In the genomic region with DNA sequence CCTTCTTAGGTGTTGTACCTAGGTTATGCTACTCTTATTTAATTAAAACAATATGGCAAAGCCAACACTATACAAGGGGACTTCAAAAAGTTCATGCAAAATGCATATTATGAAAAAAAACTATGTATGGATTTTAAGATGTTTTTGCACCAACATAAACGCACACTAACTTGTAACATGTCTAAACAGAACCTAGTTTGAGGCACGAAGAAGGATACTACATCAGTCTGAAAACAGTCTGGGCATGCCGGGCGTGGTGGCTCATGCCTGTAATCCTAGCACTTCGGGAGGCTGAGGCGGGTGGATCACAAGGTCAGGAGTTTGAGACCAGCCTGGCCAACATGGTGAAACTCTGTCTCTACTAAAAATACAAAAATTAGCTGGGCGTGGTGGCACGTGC, we compare ENCODE assay signal across 5 cellular contexts. TPM values are rescaled to one million over a fixed set of nuclear protein-coding genes. Genes with fewer than 3 reads are reported as not detected.
DNase-seq lines count a peak whose midpoint lies in the region; FAIRE-seq and TF ChIP-seq lines count a peak whose summit lies in the region.
"Not testable (repeated sequence)": the region's sequence is repeated elsewhere in the genome, so short reads cannot be mapped to it uniquely, and the experiment has no call there.

No MANE protein-coding gene starts in this region.

- not testable (repeated sequence) for TF ChIP-seq CTCF in RWPE1 (conservative IDR thresholded peaks at IDR 0.05; ENCODE audit: low read depth); bronchial epithelial cell (IDR thresholded peaks at IDR 0.05; ENCODE audit: insufficient read depth, low read length, severe bottlenecking); keratinocyte (optimal IDR thresholded peaks at IDR 0.05 in 1 of 3, IDR thresholded peaks at IDR 0.05 in 1 of 3, conservative IDR thresholded peaks at IDR 0.05 in 1 of 3; ENCODE audit: extremely low read depth in 1 of 3, insufficient read depth in 2 of 3, low read length in 3 of 3); stomach (IDR thresholded peaks at IDR 0.05)

- H3K9me1 ChIP-seq in keratinocyte (ENCODE audit: control insufficient read depth, extremely low read depth, insufficient read depth, low read length): not testable (repeated sequence)

- TF ChIP-seq EP300 in stomach (IDR thresholded peaks at IDR 0.05): not testable (repeated sequence)

- dilution Hi-C loops in keratinocyte (cut with MboI; ENCODE audit: extremely low pct_ligation_motif_present, low sequenced_read_pairs): not testable (repeated sequence)

- not testable (repeated sequence) for FAIRE-seq in bronchial epithelial cell (lab: Jason Lieb, UNC)
- peak; percentile 62 for FAIRE-seq in keratinocyte (lab: Jason Lieb, UNC)

- not testable (repeated sequence) for H3K27me3 ChIP-seq in bronchial epithelial cell (ENCODE audit: control insufficient read depth, insufficient read depth, low read length); keratinocyte (ENCODE audit: control insufficient read depth, extremely low read depth, insufficient read depth, low read length); stomach

- peak overlapping the region; percentile 10 for H3K4me2 ChIP-seq in keratinocyte (ENCODE audit: control insufficient read depth, extremely low read depth, insufficient read depth, low read depth, low read length)

- POLR2A ChIA-PET in RWPE1 (lab: Yijun Ruan, JAX; ENCODE audit: low non-redundant PET): not testable (repeated sequence)

- CTCF ChIA-PET in RWPE1 (lab: Yijun Ruan, JAX): interaction anchor here (0.5 kb wide), 1 partner anchor 15 kb away, joined by 3 read pairs; no protein-coding TSS in a partner anchor

- H3K4me3 ChIP-seq in bronchial epithelial cell (ENCODE audit: low read depth, low read length); keratinocyte (ENCODE audit: control insufficient read depth in 2 of 3, extremely low read depth in 1 of 3, insufficient read depth in 2 of 3, low read depth in 1 of 3, low read length in 3 of 3); stomach: not testable (repeated sequence)

- not testable (repeated sequence) for TF ChIP-seq POLR2A in stomach (IDR thresholded peaks at IDR 0.05)

- H3K27ac ChIP-seq in RWPE1 (peak overlapping the region; percentile 72), epithelial cell of prostate (peak overlapping the region; percentile 41)
- H3K27ac ChIP-seq in keratinocyte (ENCODE audit: control insufficient read depth, insufficient read depth, low read length); stomach: not testable (repeated sequence)

- peak overlapping the region; percentile 8 for H2AFZ ChIP-seq in keratinocyte (ENCODE audit: control insufficient read depth, low read length)

- not testable (repeated sequence) for H3K9ac ChIP-seq in keratinocyte (ENCODE audit: control insufficient read depth, extremely low read depth, insufficient read depth, low read length)

- H4K20me1 ChIP-seq in keratinocyte (ENCODE audit: control insufficient read depth, extremely low read depth, insufficient read depth, low read length): not testable (repeated sequence)

- intact Hi-C loops in stomach (cut with DNase I; ENCODE audit: low total_unique reads): not testable (repeated sequence)

- not testable (repeated sequence) for H3K79me2 ChIP-seq in keratinocyte (ENCODE audit: control insufficient read depth, insufficient read depth, low read length)

- not testable (repeated sequence) for DNase-seq in RWPE1 (ENCODE audit: low spot score); epithelial cell of prostate (ENCODE audit: low read depth, low spot score); keratinocyte (ENCODE audit: low read depth, low spot score)
- DNase-seq in bronchial epithelial cell (ENCODE audit: low read depth) (peak; percentile 61), stomach (peak; percentile 2)

- H3K36me3 ChIP-seq in bronchial epithelial cell (ENCODE audit: control insufficient read depth, insufficient read depth, low read length); keratinocyte (ENCODE audit: control insufficient read depth in 2 of 2, extremely low read depth in 1 of 2, insufficient read depth in 2 of 2, low read length in 2 of 2); stomach: not testable (repeated sequence)

- not testable (repeated sequence) for H3K9me3 ChIP-seq in keratinocyte (ENCODE audit: control insufficient read depth, low read depth, low read length); stomach

- 89 to 94% (median 91%) methylated on average over 8 of the region's 8 CpGs for WGBS in stomach, 5 donors

- H3K4me1 ChIP-seq in keratinocyte (ENCODE audit: control insufficient read depth, extremely low read depth, insufficient read depth, low read length); stomach: not testable (repeated sequence)

RNA-seq across cellular contexts. Expression of a gene that starts 34.2 kb away (rescaled TPM):
- 10.0 and 15.1 TPM in 2 replicates for total RNA-seq in bronchial epithelial cell
- 8.3 to 15.3 TPM (median 12.2 TPM) in 3 replicates for polyA plus RNA-seq in keratinocyte
- 41.0 TPM for polyA plus RNA-seq in keratinocyte (2011; ENCODE audit: low read depth)
- 9.6 and 15.4 TPM in 2 replicates for polyA plus RNA-seq in keratinocyte (2011; cell fraction: cytosol; rRNA removed)
- 5.6 and 6.3 TPM in 2 replicates for polyA plus RNA-seq in keratinocyte (2011; cell fraction: nucleus; rRNA removed)
- polyA plus RNA-seq in keratinocyte (2012; ENCODE audit: low replicate concordance): 11.7 and 13.1 TPM in 2 replicates
- polyA minus RNA-seq in keratinocyte: 5.1 to 9.4 TPM (median 5.8 TPM) in 3 replicates
- 9.4 TPM for polyA minus RNA-seq in keratinocyte (2011; cell fraction: cytosol; rRNA and poly(A)+ RNA removed)
- polyA minus RNA-seq in keratinocyte (2011; cell fraction: nucleus; rRNA and poly(A)+ RNA removed): 3.4 and 4.4 TPM in 2 replicates
- total RNA-seq in stomach: 10 to 100 TPM in 2 of 5 donors, 1 to 10 TPM in 3; 2.3 to 11.9 (median 5.5) TPM
- polyA plus RNA-seq in stomach: 10 to 100 TPM in 2 of 3 donors, 1 to 10 TPM in 1; 7.5 to 16.4 (median 16.4) TPM
